8 cellular contexts compared by ENCODE assay signal in genomic region chr3:189041482-189042090, GRCh38.
DNase-seq lines count a peak whose midpoint lies in the region; ATAC-seq and TF ChIP-seq lines count a peak whose summit lies in the region.

No MANE protein-coding gene starts in this region.

- in situ Hi-C loops in Panc1 (cut with HindIII; ENCODE audit: low pct_unique_long_range_greater_than_20kb, low sequenced_read_pairs) = no loop called here

- H4K20me1 ChIP-seq in DOHH2 (ENCODE audit: control insufficient read depth, insufficient read depth, low read depth, low read length) = no peaks in the 10 kb centered on the region

- 0 out of 2 replicates have a peak, but pooled peaks cover under 1% of the 10 kb centered on the region for H3K27me3 ChIP-seq in DOHH2 (ENCODE audit: control insufficient read depth, low read length)
- H3K27me3 ChIP-seq in Panc1 (ENCODE audit: control insufficient read depth, insufficient read depth, low read length) = no peaks in the 10 kb centered on the region; the same call in 1 of the 2 replicates

- CTCF ChIA-PET in Panc1 (lab: Charles Lee) = interaction anchor here (0.7 to 1.2 kb wide), 4 partner anchors 85 to 1301 kb away, joined by 3 to 5 read pairs (median 4); no protein-coding TSS in a partner anchor

- H3K36me3 ChIP-seq in DOHH2 (ENCODE audit: control insufficient read depth, low read length) (no peaks in the 10 kb centered on the region), Panc1 (ENCODE audit: control insufficient read depth, insufficient read depth, low read length) (no peaks in the 10 kb centered on the region)

- H3K27ac ChIP-seq in DOHH2 (ENCODE audit: low read depth, low read length) (no peak overlapping the region), Panc1 (ENCODE audit: low read length) (no peak overlapping the region)

- TF ChIP-seq CTCF in DOHH2 (IDR thresholded peaks at IDR 0.05; ENCODE audit: low read depth, low read length, poor library complexity, severe bottlenecking) (peak; percentile 82), Panc1 (IDR thresholded peaks at IDR 0.05) (peak; percentile 80), lower leg skin (IDR thresholded peaks at IDR 0.05) (no peak)

- WGBS in lower leg skin, 2 donors = 49 to 51% methylated on average over 2 of the region's 2 CpGs

- intact Hi-C loops in Panc1 (cut with micrococcal nuclease; ENCODE audit: unreplicated experiment) (no loop called here), left ventricle myocardium superior (cut with micrococcal nuclease) (no loop called here), lower leg skin (cut with DNase I; ENCODE audit: low total_unique reads) (no loop called here)

- H3K4me1 ChIP-seq in DOHH2 (ENCODE audit: control insufficient read depth, low read length) = peaks cover 8% of the 10 kb centered on the region
- no peaks in the 10 kb centered on the region for H3K4me1 ChIP-seq in Panc1 (ENCODE audit: control insufficient read depth, insufficient read depth, low read length)

- H3K4me3 ChIP-seq in DOHH2 (ENCODE audit: low read length) (no peak overlapping the region), Panc1 (ENCODE audit: low read depth in 2 of 2, low read length in 2 of 2) (no peak overlapping the region), lower leg skin (ENCODE audit: low read depth, poor library complexity, severe bottlenecking) (no peak overlapping the region)

- no peak for TF ChIP-seq POLR2A in lower leg skin (IDR thresholded peaks at IDR 0.05)

- no peaks in the 10 kb centered on the region for H3F3A ChIP-seq in DOHH2 (ENCODE audit: control insufficient read depth, insufficient read depth)

- H3K9me3 ChIP-seq in DOHH2 (ENCODE audit: control insufficient read depth, insufficient read depth, low read length) (no peaks in the 10 kb centered on the region), Panc1 (ENCODE audit: control insufficient read depth, insufficient read depth, low read depth, low read length) (no peaks in the 10 kb centered on the region)

- ATAC-seq in GM21367 (IDR thresholded peaks at IDR 0.05; ENCODE audit: unreplicated experiment) (peak; percentile 100), HG03575 (IDR thresholded peaks at IDR 0.05; ENCODE audit: extremely low read depth, insufficient number of reproducible peaks, low FRiP score, unreplicated experiment) (peak; percentile 82), Panc1 (peak; percentile 78), left ventricle myocardium superior (peak; percentile 31)

- no peaks in the 10 kb centered on the region for H3K9me2 ChIP-seq in DOHH2 (replicated peaks; ENCODE audit: control insufficient read depth, low read length)

- POLR2A ChIA-PET in Panc1 (lab: Charles Lee) = no interaction called here

- no TSS peak for BruUV-seq in Panc1 (replicated peaks; lab: Mats Ljungman, UMichigan)

- H3K4me2 ChIP-seq in DOHH2 (ENCODE audit: low read length) = no peak overlapping the region

- DNase-seq in Panc1 (ENCODE audit: low read depth, low spot score) = peak; percentile 33
- peak; percentile 31 to 58 for DNase-seq in activated T-helper 1 cell treated with anti-CD3 and anti-CD28 coated beads, Interleukin-2, amount 50 U/mL, for 16 hours (ENCODE audit: low read depth in 1 of 2, low spot score in 1 of 2)
- DNase-seq in left ventricle myocardium superior = no peak
- peak; percentile 52 to 56 for DNase-seq in stimulated activated CD4-positive, alpha-beta T cell treated with anti-CD3 and anti-CD28 coated beads, Interleukin-1b, Interleukin-23, amount 100 ng/mL, for 1 hour (ENCODE audit: low read depth in 2 of 2)
- DNase-seq in lower leg skin (ENCODE audit: low spot score in 2 of 2) = no peak

- H3K79me2 ChIP-seq in DOHH2 (ENCODE audit: control insufficient read depth, low read length) = no peaks in the 10 kb centered on the region

Comparison
In these comparisons a context has a peak if more than half of its experiments do, and no peak if none do; other contexts are left out.
1. CTCF ChIP-seq: peak in DOHH2 (single experiment) and Panc1 (single experiment); none in lower leg skin (0 of 3).
2. ATAC-seq: peak in every context shown above with its lines; median percentile 100 in GM21367; 82 in HG03575; 78 in Panc1; 31 in left ventricle myocardium superior.
3. DNase-seq: peak in Panc1 (single experiment), activated T-helper 1 cell treated with anti-CD3 and anti-CD28 coated beads, Interleukin-2, amount 50 U/mL, for 16 hours (2 of 2) and stimulated activated CD4-positive, alpha-beta T cell treated with anti-CD3 and anti-CD28 coated beads, Interleukin-1b, Interleukin-23, amount 100 ng/mL, for 1 hour (2 of 2); none in left ventricle myocardium superior (single experiment) and lower leg skin (0 of 2).